In genomic region chr9:79673614-79674013, GRCh38 we compare ENCODE assay signal across 11 cellular contexts.
DNase-seq lines count a peak whose midpoint lies in the region; ATAC-seq, FAIRE-seq and TF ChIP-seq lines count a peak whose summit lies in the region.
"Had no signal": no experiment of that assay in that cellular context is flagged by ENCODE, and none has a peak within 500 bp of the region (broad histone marks: within the 10 kb centered on the region; RNA-seq: fewer than 3 reads in every experiment).

No MANE protein-coding gene starts in this region.

- no peaks in the 10 kb centered on the region for H3K9me3 Mint-ChIP-seq in HFFc6
- H3K9me3 Mint-ChIP-seq: activated CD4-positive, alpha-beta memory T cell treated with anti-CD3 and anti-CD28 coated beads, Interleukin-2, amount 10 ng/mL, durations not matched to agents 7 days and 5 days; T-cell had no signal

- peaks cover 69% of the 10 kb centered on the region for H3K4me1 Mint-ChIP-seq in HFFc6 (ENCODE audit: low read depth)

- WGBS in pancreas, 2 donors, result 85 to 93% methylated on average over 3 of the region's 3 CpGs

- H3K36me3 ChIP-seq in neutrophil (peaks cover 20% of the 10 kb centered on the region), lower lobe of right lung (no peaks in the 10 kb centered on the region), pancreas (no peaks in the 10 kb centered on the region)

- no peak overlapping the region for H3K4me3 ChIP-seq in neutrophil (ENCODE audit: low read depth in 1 of 2, low read length in 1 of 2)
- no peak overlapping the region for H3K4me3 ChIP-seq in lower lobe of right lung
- no peak overlapping the region for H3K4me3 ChIP-seq in pancreas

- ATAC-seq in GM18907 (IDR thresholded peaks at IDR 0.05; ENCODE audit: unreplicated experiment), result peak; percentile 88
- ATAC-seq in HG03432 (IDR thresholded peaks at IDR 0.05; ENCODE audit: unreplicated experiment), result peak; percentile 90
- no peak for ATAC-seq in lower lobe of right lung
- no peak for ATAC-seq in pancreas

- H3K4me1 ChIP-seq in neutrophil (ENCODE audit: control insufficient read depth in 1 of 2, insufficient read depth in 1 of 2, low read depth in 1 of 2, low read length in 1 of 2), result peaks cover 0 to 3% of the 10 kb centered on the region in 2 experiments
- peaks cover 8% of the 10 kb centered on the region for H3K4me1 ChIP-seq in lower lobe of right lung
- peaks cover 0 to 2% (median 0%) of the 10 kb centered on the region in 3 donors for H3K4me1 ChIP-seq in pancreas

- H3K36me3 Mint-ChIP-seq in HFFc6 (ENCODE audit: low read depth), result peaks cover 79% of the 10 kb centered on the region

- FAIRE-seq in pancreas (lab: Jason Lieb, UNC), result no peak
- FAIRE-seq: endometrium had no signal

- peak overlapping the region; percentile 16; the same call in 1 of the 2 replicates for H3K27ac Mint-ChIP-seq in HFFc6
- H3K27ac Mint-ChIP-seq: activated CD4-positive, alpha-beta memory T cell treated with anti-CD3 and anti-CD28 coated beads, Interleukin-2, amount 10 ng/mL, durations not matched to agents 7 days and 5 days had no signal

- H3K4me3 Mint-ChIP-seq in HFFc6, result no peak overlapping the region; the same call in 1 of the 2 replicates
- H3K4me3 Mint-ChIP-seq: activated CD4-positive, alpha-beta memory T cell treated with anti-CD3 and anti-CD28 coated beads, Interleukin-2, amount 10 ng/mL, durations not matched to agents 7 days and 5 days had no signal

- H3K9me3 ChIP-seq in neutrophil (no peaks in the 10 kb centered on the region), lower lobe of right lung (no peaks in the 10 kb centered on the region), pancreas (no peaks in the 10 kb centered on the region)

- DNase-seq in HFFc6, result no peak
- no peak for DNase-seq in DMS 273 (lab: John Stamatoyannopoulos, UW; ENCODE audit: unreplicated experiment)
- no peak for DNase-seq in activated T-cell treated with anti-CD3 and anti-CD28 coated beads for 4 hours
- no peak for DNase-seq in lower lobe of right lung
- no peak for DNase-seq in pancreas
- DNase-seq: activated CD4-positive, alpha-beta memory T cell treated with anti-CD3 and anti-CD28 coated beads, Interleukin-2, amount 10 ng/mL, durations not matched to agents 7 days and 5 days; T-cell had no signal

- TF ChIP-seq CTCF in HFFc6 (IDR thresholded peaks at IDR 0.05), result no peak
- TF ChIP-seq CTCF in neutrophil (IDR thresholded peaks at IDR 0.05), result no peak
- TF ChIP-seq CTCF in lower lobe of right lung (IDR thresholded peaks at IDR 0.05), result no peak
- TF ChIP-seq CTCF in pancreas (IDR thresholded peaks at IDR 0.05), result no peak

- H3K27me3 ChIP-seq in neutrophil (no peaks in the 10 kb centered on the region), lower lobe of right lung (ENCODE audit: low read depth) (no peaks in the 10 kb centered on the region), pancreas (no peaks in the 10 kb centered on the region)

- H3K27ac ChIP-seq in neutrophil (peak overlapping the region; percentile 21), lower lobe of right lung (no peak overlapping the region), pancreas (no peak overlapping the region)

- peaks cover 25% of the 10 kb centered on the region for H3K27me3 Mint-ChIP-seq in HFFc6 (ENCODE audit: insufficient read depth)
- H3K27me3 Mint-ChIP-seq: activated CD4-positive, alpha-beta memory T cell treated with anti-CD3 and anti-CD28 coated beads, Interleukin-2, amount 10 ng/mL, durations not matched to agents 7 days and 5 days; T-cell had no signal

- intact Hi-C loops in lower lobe of right lung (cut with DNase I), result no loop called here
- intact Hi-C loops in pancreas (cut with DNase I), result no loop called here

Comparison
In these comparisons a context has a peak if more than half of its experiments do, and no peak if none do; other contexts are left out.
1. ATAC-seq: peak in GM18907 (single experiment) and HG03432 (single experiment); none in lower lobe of right lung (0 of 2) and pancreas (0 of 4).